Comparison of ENCODE assay signal across 22 cellular contexts in the genomic region with DNA sequence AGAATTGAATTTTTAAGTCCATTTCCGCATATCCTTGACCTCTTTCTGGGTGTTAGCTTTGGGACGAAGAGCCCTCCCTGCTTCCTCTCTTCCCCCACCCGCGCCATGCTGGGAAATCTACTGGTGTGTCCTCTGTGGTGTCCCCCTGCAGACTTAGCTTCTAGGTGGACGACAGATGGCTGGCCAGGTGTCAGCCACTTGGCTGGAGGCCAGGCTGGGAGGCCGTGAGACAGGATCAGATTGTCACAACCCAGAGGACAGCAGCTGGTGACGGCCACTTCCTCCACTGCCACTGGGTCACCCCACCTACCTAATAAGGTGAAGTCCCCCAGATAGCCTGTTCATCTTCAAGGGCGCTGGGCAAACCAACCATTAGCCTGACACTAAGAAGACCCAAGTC. TPM values are rescaled to one million over a fixed set of nuclear protein-coding genes. Genes with fewer than 3 reads are reported as not detected.
A peak's percentile ranks its signal among the peaks of the same experiment; 100 is the strongest.
DNase-seq lines count a peak whose midpoint lies in the region; ATAC-seq and TF ChIP-seq lines count a peak whose summit lies in the region.
"Had no signal": no experiment of that assay in that cellular context is flagged by ENCODE, and none has a peak within 500 bp of the region (broad histone marks: within the 10 kb centered on the region; RNA-seq: fewer than 3 reads in every experiment).

No MANE protein-coding gene starts in this region.

- no peaks in the 10 kb centered on the region for H4K20me1 ChIP-seq in PC-3 (ENCODE audit: low read length)

- WGBS in body of pancreas, 2 donors, result 43 to 46% methylated on average over 8 of the region's 8 CpGs

- no peak overlapping the region for H2AFZ ChIP-seq in PC-3 (ENCODE audit: low read length)

- H3K9ac ChIP-seq in PC-3 (ENCODE audit: low read length), result no peak overlapping the region

- H3K4me3 ChIP-seq in body of pancreas (no peak overlapping the region), PC-3 (ENCODE audit: low read length) (no peak overlapping the region)
- H3K4me3 ChIP-seq: MG63 had no signal

- H3K9me3 ChIP-seq in body of pancreas (no peaks in the 10 kb centered on the region), PC-3 (ENCODE audit: low read length) (no peaks in the 10 kb centered on the region)
- H3K9me3 ChIP-seq: Caco-2 had no signal

- intact Hi-C loops in body of pancreas (cut with DNase I), result no loop called here
- intact Hi-C loops in PC-3 (cut with micrococcal nuclease), result no loop called here

- BruUV-seq in PC-3 (replicated peaks; lab: Mats Ljungman, UMichigan), result no TSS peak

- TF ChIP-seq POLR2A in body of pancreas (IDR thresholded peaks at IDR 0.05), result no peak

- no peak overlapping the region for H3K27ac ChIP-seq in body of pancreas
- no peak overlapping the region for H3K27ac ChIP-seq in PC-3 (ENCODE audit: low read length)

- H3F3A ChIP-seq in PC-3 (ENCODE audit: low read length, unreplicated experiment), result no peaks in the 10 kb centered on the region

- POLR2A ChIA-PET in PC-3 (lab: Charles Lee; ENCODE audit: unreplicated experiment), result no interaction called here

- no peak overlapping the region for H3K4me2 ChIP-seq in PC-3 (ENCODE audit: low read length)

- TF ChIP-seq CTCF in body of pancreas (IDR thresholded peaks at IDR 0.05) (no peak), PC-3 (conservative IDR thresholded peaks at IDR 0.05; ENCODE audit: low read depth, low read length) (no peak)

- CTCF ChIA-PET in PC-3 (lab: Charles Lee), result no interaction called here

- H3K36me3 ChIP-seq in body of pancreas (replicated peaks in 1 of 2; ENCODE audit: insufficient read depth in 1 of 2, low read depth in 2 of 2), result no peaks in the 10 kb centered on the region
- H3K36me3 ChIP-seq in PC-3 (ENCODE audit: low read depth, low read length), result no peaks in the 10 kb centered on the region
- H3K36me3 ChIP-seq: MG63 had no signal

- H3K79me2 ChIP-seq in PC-3 (ENCODE audit: low read length), result no peaks in the 10 kb centered on the region

- ATAC-seq in body of pancreas (no peak), GM21825 (IDR thresholded peaks at IDR 0.05; ENCODE audit: unreplicated experiment) (no peak), PC-3 (no peak)
- ATAC-seq: HCT116, SK-N-SH treated with all-trans-retinoic acid at 6 μM for 48 hours, T-cell had no signal

- DNase-seq in NCI-H2171 treated with DMSO at 0.1 percent for 48 hours (lab: John Stamatoyannopoulos, UW) (peak; percentile 16), NCI-H2171 (lab: John Stamatoyannopoulos, UW) (no peak), NCI-H1092 (lab: John Stamatoyannopoulos, UW) (peak; percentile 25), NCI-H82 (lab: John Stamatoyannopoulos, UW) (peak; percentile 87), body of pancreas (peak in 3 of 4 donors; percentile 15 to 39 (median 38)), PC-3 (no peak), putamen (ENCODE audit: low spot score) (no peak)
- DNase-seq: Caco-2; CD4-positive, CD25-positive, alpha-beta regulatory T cell; GOT3; Kasumi-1; MG63; NCI-H1105 treated with DMSO at 0.1 percent for 48 hours; NCI-H187; NCI-H446; OCI-M1; SIG-M5; T-cell had no signal

- no peaks in the 10 kb centered on the region for H3K4me1 ChIP-seq in body of pancreas
- H3K4me1 ChIP-seq in PC-3 (ENCODE audit: insufficient read depth, low read length), result peaks cover 20% of the 10 kb centered on the region
- H3K4me1 ChIP-seq: Caco-2 had no signal

- no peaks in the 10 kb centered on the region for H3K27me3 ChIP-seq in body of pancreas
- peaks cover 8% of the 10 kb centered on the region; the same call in 1 of the 2 replicates for H3K27me3 ChIP-seq in PC-3 (ENCODE audit: low read length)

- no peaks in the 10 kb centered on the region for H3K9me2 ChIP-seq in PC-3 (replicated peaks; ENCODE audit: low read length)

RNA-seq across cellular contexts. Expression of gene DTX1, which starts 13.3 kb away (rescaled TPM):
- total RNA-seq in body of pancreas, result 10 to 100 TPM; 11.9 to 17.5 TPM
- not detected in 2 replicates for total RNA-seq in PC-3 (2014; rRNA removed)
- total RNA-seq: Caco-2, RPMI7951 had no signal

Comparison
In these comparisons a context has a peak if more than half of its experiments do, and no peak if none do; other contexts are left out.
1. DNase-seq: peak in NCI-H2171 treated with DMSO at 0.1 percent for 48 hours (single experiment), NCI-H1092 (single experiment), NCI-H82 (single experiment) and body of pancreas (3 of 4); none in NCI-H2171 (single experiment), PC-3 (single experiment) and putamen (single experiment).
2. RNA of gene DTX1, which starts 13.3 kb away (total RNA-seq): 11.9 to 17.5 TPM in body of pancreas; not detected in PC-3; every median in the first group is over 10 times any median in the second.